ENCODE assay signal across 16 cellular contexts in genomic region chr12:50563434-50563787, GRCh38. TPM values are rescaled to one million over a fixed set of nuclear protein-coding genes. Genes with fewer than 3 reads are reported as not detected.
A peak's percentile ranks its signal among the peaks of the same experiment; 100 is the strongest.
DNase-seq lines count a peak whose midpoint lies in the region; ATAC-seq and TF ChIP-seq lines count a peak whose summit lies in the region.
"Had no signal": no experiment of that assay in that cellular context is flagged by ENCODE, and none has a peak within 500 bp of the region (broad histone marks: within the 10 kb centered on the region; RNA-seq: fewer than 3 reads in every experiment).

No MANE protein-coding gene starts in this region.

- H3K4me1 ChIP-seq in CD4-positive, CD25-positive, alpha-beta regulatory T cell (ENCODE audit: control insufficient read depth, insufficient read depth, low read length, poor library complexity, severe bottlenecking) = peaks cover 5% of the 10 kb centered on the region
- H3K4me1 ChIP-seq in Karpas-422 (ENCODE audit: low read length) (peaks cover 60% of the 10 kb centered on the region), left ventricle myocardium inferior (peaks cover 55% of the 10 kb centered on the region)

- H4K20me1 ChIP-seq in Karpas-422 (ENCODE audit: insufficient read depth, low read depth, low read length) = no peaks in the 10 kb centered on the region

- in situ Hi-C loops in brain microvascular endothelial cell (cut with HindIII; ENCODE audit: low pct_ligation_motif_present, low sequenced_read_pairs) = no loop called here

- H3K9me3 Mint-ChIP-seq in CD4-positive, CD25-positive, alpha-beta regulatory T cell = peaks cover 0 to 1% (median 0%) of the 10 kb centered on the region in 7 donors
- no peaks in the 10 kb centered on the region for H3K9me3 Mint-ChIP-seq in stimulated activated memory B cell treated with anti-CD40 and anti-IgM and Interleukin-4, amounts not matched to agents 10 μg/mL and 1 μg/mL and 100 μg/mL, for 72 hours
- H3K9me3 Mint-ChIP-seq: CD4-positive, alpha-beta memory T cell had no signal

- peak in 1 of 2 donors; percentile 20 for ATAC-seq in CD4-positive, CD25-positive, alpha-beta regulatory T cell (ENCODE audit: low read depth in 2 of 2)
- ATAC-seq in left lobe of liver = peak; percentile 12
- ATAC-seq in stimulated activated memory B cell treated with anti-CD40 and anti-IgM and Interleukin-4, amounts not matched to agents 10 μg/mL and 1 μg/mL and 100 μg/mL, for 72 hours = no peak
- ATAC-seq: SK-N-SH treated with all-trans-retinoic acid at 6 μM for 48 hours had no signal

- H3K79me2 ChIP-seq in Karpas-422 (ENCODE audit: low read length) = peaks cover 91% of the 10 kb centered on the region

- H3K4me2 ChIP-seq in Karpas-422 (ENCODE audit: low read depth, low read length, poor library complexity, severe bottlenecking) = no peak overlapping the region
- H3K4me2 ChIP-seq: KMS-11 had no signal

- H3K27ac Mint-ChIP-seq in CD4-positive, CD25-positive, alpha-beta regulatory T cell = peak overlapping the region in 2 of 3 donors; percentile 49 to 64
- peak overlapping the region; percentile 50 for H3K27ac Mint-ChIP-seq in stimulated activated memory B cell treated with anti-CD40 and anti-IgM and Interleukin-4, amounts not matched to agents 10 μg/mL and 1 μg/mL and 100 μg/mL, for 72 hours

- no peak overlapping the region for H2AFZ ChIP-seq in Karpas-422 (ENCODE audit: low read length)

- intact Hi-C loops in left ventricle myocardium inferior (cut with micrococcal nuclease) = no loop called here

- H3K4me1 Mint-ChIP-seq in CD4-positive, CD25-positive, alpha-beta regulatory T cell = peaks cover 33 to 79% (median 53%) of the 10 kb centered on the region in 4 donors
- peaks cover 64% of the 10 kb centered on the region for H3K4me1 Mint-ChIP-seq in stimulated activated memory B cell treated with anti-CD40 and anti-IgM and Interleukin-4, amounts not matched to agents 10 μg/mL and 1 μg/mL and 100 μg/mL, for 72 hours

- DNase-seq in CD4-positive, CD25-positive, alpha-beta regulatory T cell = no peak
- DNase-seq in Karpas-422 (no peak), left lobe of liver (ENCODE audit: low spot score) (no peak), left ventricle myocardium inferior (no peak), brain microvascular endothelial cell (no peak), NAMALWA (ENCODE audit: low spot score) (no peak)
- DNase-seq: CD4-positive, alpha-beta memory T cell; DMS79 treated with DMSO at 0.1 percent for 48 hours; HCEC 1CT; NCI-H1092; NCI-H1694; NCI-H524; SHP77 had no signal

- no peaks in the 10 kb centered on the region for H3K9me3 ChIP-seq in CD4-positive, CD25-positive, alpha-beta regulatory T cell (ENCODE audit: control insufficient read depth in 2 of 2, low read length in 2 of 2)
- H3K9me3 ChIP-seq in Karpas-422 (ENCODE audit: low read length) = no peaks in the 10 kb centered on the region
- no peaks in the 10 kb centered on the region for H3K9me3 ChIP-seq in left ventricle myocardium inferior (replicated peaks)

- TF ChIP-seq CTCF in left ventricle myocardium inferior (IDR thresholded peaks at IDR 0.05; ENCODE audit: borderline replicate concordance) (no peak), brain microvascular endothelial cell (IDR thresholded peaks at IDR 0.05; ENCODE audit: low read depth, low read length, missing control alignments) (no peak)

- H3K36me3 ChIP-seq in CD4-positive, CD25-positive, alpha-beta regulatory T cell (ENCODE audit: control insufficient read depth, insufficient read depth, low read length) = no peaks in the 10 kb centered on the region
- H3K36me3 ChIP-seq in Karpas-422 (ENCODE audit: insufficient read depth, low read length) (no peaks in the 10 kb centered on the region), left ventricle myocardium inferior (no peaks in the 10 kb centered on the region), brain microvascular endothelial cell (replicated peaks) (no peaks in the 10 kb centered on the region)

- peaks cover 8% of the 10 kb centered on the region for H3K36me3 Mint-ChIP-seq in CD4-positive, CD25-positive, alpha-beta regulatory T cell
- H3K36me3 Mint-ChIP-seq in stimulated activated memory B cell treated with anti-CD40 and anti-IgM and Interleukin-4, amounts not matched to agents 10 μg/mL and 1 μg/mL and 100 μg/mL, for 72 hours = peaks cover 4% of the 10 kb centered on the region

- no peaks in the 10 kb centered on the region for H3K27me3 Mint-ChIP-seq in CD4-positive, CD25-positive, alpha-beta regulatory T cell
- H3K27me3 Mint-ChIP-seq in stimulated activated memory B cell treated with anti-CD40 and anti-IgM and Interleukin-4, amounts not matched to agents 10 μg/mL and 1 μg/mL and 100 μg/mL, for 72 hours = no peaks in the 10 kb centered on the region
- H3K27me3 Mint-ChIP-seq: CD4-positive, alpha-beta memory T cell had no signal

- H3K9me2 ChIP-seq in Karpas-422 (replicated peaks; ENCODE audit: insufficient read depth, low read length) = no peaks in the 10 kb centered on the region

- H3K4me3 ChIP-seq in CD4-positive, CD25-positive, alpha-beta regulatory T cell (ENCODE audit: low read depth, low read length) = no peak overlapping the region
- H3K4me3 ChIP-seq in Karpas-422 (ENCODE audit: low read length) = no peak overlapping the region
- H3K4me3 ChIP-seq in left ventricle myocardium inferior = no peak overlapping the region
- no peak overlapping the region for H3K4me3 ChIP-seq in brain microvascular endothelial cell (ENCODE audit: low read depth, low read length)

- no peak overlapping the region for H3K9ac ChIP-seq in Karpas-422 (ENCODE audit: low read length)
- H3K9ac ChIP-seq: KMS-11 had no signal

- H3K27ac ChIP-seq in CD4-positive, CD25-positive, alpha-beta regulatory T cell (ENCODE audit: insufficient read depth, low read length, poor library complexity, severe bottlenecking) = no peak overlapping the region
- H3K27ac ChIP-seq in Karpas-422 (ENCODE audit: low read length) = peak overlapping the region; percentile 7; the same call in 1 of the 2 replicates
- no peak overlapping the region for H3K27ac ChIP-seq in left ventricle myocardium inferior (replicated peaks)
- no peak overlapping the region for H3K27ac ChIP-seq in brain microvascular endothelial cell
- H3K27ac ChIP-seq: KMS-11 had no signal

- no peaks in the 10 kb centered on the region for H3K27me3 ChIP-seq in CD4-positive, CD25-positive, alpha-beta regulatory T cell (ENCODE audit: control insufficient read depth, insufficient read depth, low read length)
- H3K27me3 ChIP-seq in Karpas-422 (ENCODE audit: low read length) (no peaks in the 10 kb centered on the region), left ventricle myocardium inferior (ENCODE audit: low read depth) (no peaks in the 10 kb centered on the region), brain microvascular endothelial cell (replicated peaks) (no peaks in the 10 kb centered on the region)

- H3K4me3 Mint-ChIP-seq in CD4-positive, CD25-positive, alpha-beta regulatory T cell = no peak overlapping the region
- H3K4me3 Mint-ChIP-seq in stimulated activated memory B cell treated with anti-CD40 and anti-IgM and Interleukin-4, amounts not matched to agents 10 μg/mL and 1 μg/mL and 100 μg/mL, for 72 hours = no peak overlapping the region
- H3K4me3 Mint-ChIP-seq: CD4-positive, alpha-beta memory T cell had no signal

RNA-seq across cellular contexts. Expression of gene DIP2B, which starts 58.6 kb away (rescaled TPM):
- 47.5 TPM for total RNA-seq in CD4-positive, CD25-positive, alpha-beta regulatory T cell
- polyA plus RNA-seq in CD4-positive, CD25-positive, alpha-beta regulatory T cell = 10 to 100 TPM; 12.2 to 19.0 (median 14.8) TPM
- total RNA-seq in Karpas-422 (2014; rRNA removed; shearing (Covaris generic); ENCODE audit: low replicate concordance) = 31.2 and 37.5 TPM in 2 replicates
- total RNA-seq in left lobe of liver = 13.2 TPM
- total RNA-seq in left ventricle myocardium inferior = 13.2 TPM
